In the genomic region with DNA sequence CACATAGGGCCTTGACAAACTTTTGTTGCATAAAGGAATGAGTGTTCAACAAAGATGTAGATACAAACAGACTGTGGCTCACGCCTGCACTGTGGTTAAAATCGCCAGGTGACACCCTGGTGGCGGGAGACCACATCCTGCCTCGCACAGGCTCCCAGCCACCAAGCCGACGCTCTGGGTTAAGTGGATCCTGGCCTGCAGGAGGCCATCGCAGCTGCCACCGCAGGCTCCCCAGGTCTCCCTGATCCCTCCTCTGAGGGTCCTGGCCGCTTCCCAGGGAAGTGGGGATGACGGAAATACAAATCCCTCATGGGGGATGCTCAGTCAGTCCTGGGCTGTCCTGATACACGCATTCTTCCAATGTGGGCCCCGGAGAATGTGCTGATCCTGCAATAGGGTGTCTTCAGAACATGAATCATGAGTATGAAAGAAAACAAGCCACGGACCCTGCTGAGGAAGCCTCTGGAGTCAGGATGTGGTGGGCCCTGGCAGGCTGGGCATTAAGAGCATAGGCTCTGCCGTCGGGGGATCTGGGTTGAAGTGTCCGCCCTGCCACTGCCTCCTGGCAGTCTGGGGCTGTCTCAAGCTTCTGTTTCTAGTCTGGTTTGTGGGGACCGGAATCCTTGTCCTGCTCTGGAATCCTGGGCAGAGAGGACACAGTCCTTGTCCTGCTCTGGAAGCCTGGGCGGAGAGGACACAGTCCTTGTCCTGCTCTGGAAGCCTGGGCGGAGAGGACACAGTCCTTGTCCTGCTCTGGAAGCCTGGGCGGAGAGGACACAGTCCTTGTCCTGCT, we compare ENCODE assay signal across 8 cellular contexts.
DNase-seq lines count a peak whose midpoint lies in the region; ATAC-seq lines count a peak whose summit lies in the region.

No MANE protein-coding gene starts in this region.

- ATAC-seq in HG03520 (IDR thresholded peaks at IDR 0.05; ENCODE audit: unreplicated experiment): peak; percentile 93
- peak; percentile 88 for ATAC-seq in stimulated activated naive CD8-positive, alpha-beta T cell treated with anti-CD3 and anti-CD28 coated beads, Interleukin-15, Interleukin-2, amounts not matched to agents 100 U/mL and 50 U/mL, for 24 hours

- DNase-seq in SIG-M5 treated with dmso at 0.1 percent for 504 hours (lab: John Stamatoyannopoulos, UW; ENCODE audit: unreplicated experiment) (peak; percentile 1), SIG-M5 (lab: John Stamatoyannopoulos, UW) (no peak), iris pigment epithelial cell (ENCODE audit: low read depth) (peak; percentile 48), NCI-H1436 (lab: John Stamatoyannopoulos, UW) (no peak), NCI-H2081 (lab: John Stamatoyannopoulos, UW) (no peak)
- DNase-seq in activated CD4-positive, alpha-beta T cell treated with anti-CD3 and anti-CD28 coated beads, Interleukin-2, amount 50 U/mL, for 24 hours (ENCODE audit: low read depth in 1 of 2, low spot score in 1 of 2): peak; percentile 28 to 59
- peak; percentile 75 for DNase-seq in stimulated activated naive CD8-positive, alpha-beta T cell treated with anti-CD3 and anti-CD28 coated beads, Interleukin-15, Interleukin-2, amounts not matched to agents 100 U/mL and 50 U/mL, for 24 hours

Comparison
In these comparisons a context has a peak if more than half of its experiments do, and no peak if none do; other contexts are left out.
1. DNase-seq: peak in SIG-M5 treated with dmso at 0.1 percent for 504 hours (single experiment), activated CD4-positive, alpha-beta T cell treated with anti-CD3 and anti-CD28 coated beads, Interleukin-2, amount 50 U/mL, for 24 hours (2 of 2), iris pigment epithelial cell (single experiment) and stimulated activated naive CD8-positive, alpha-beta T cell treated with anti-CD3 and anti-CD28 coated beads, Interleukin-15, Interleukin-2, amounts not matched to agents 100 U/mL and 50 U/mL, for 24 hours (single experiment); none in SIG-M5 (single experiment), NCI-H1436 (single experiment) and NCI-H2081 (0 of 2).